Comparison of ENCODE assay signal across 25 cellular contexts in the genomic region with DNA sequence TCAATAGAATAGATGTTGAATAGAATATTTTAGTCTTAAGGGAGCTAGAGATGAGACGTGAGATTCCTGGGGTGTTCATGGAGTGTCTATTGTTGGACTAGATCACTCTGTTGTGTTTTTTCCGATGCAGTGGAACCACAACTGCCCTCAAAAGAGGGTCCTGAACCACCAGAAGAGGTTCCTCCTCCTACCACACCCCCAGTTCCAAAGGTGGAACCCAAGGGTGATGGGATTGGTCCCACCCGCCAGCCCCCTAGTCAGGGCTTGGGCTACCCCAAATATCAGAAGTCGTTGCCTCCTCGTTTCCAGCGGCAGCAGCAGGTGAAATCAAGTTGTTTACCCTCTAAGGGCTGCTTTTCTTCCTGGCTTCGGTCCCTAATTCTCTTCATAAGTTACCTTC. TPM values are rescaled to one million over a fixed set of nuclear protein-coding genes. Genes with fewer than 3 reads are reported as not detected.
"Had no signal": no experiment of that assay in that cellular context is flagged by ENCODE, and none has a peak within 500 bp of the region (broad histone marks: within the 10 kb centered on the region; RNA-seq: fewer than 3 reads in every experiment).

No MANE protein-coding gene starts in this region.

- H3K4me3 Mint-ChIP-seq: activated CD8-positive, alpha-beta memory T cell treated with anti-CD3 and anti-CD28 coated beads, Interleukin-2, amount 10 ng/mL, durations not matched to agents 7 days and 5 days; activated naive CD4-positive, alpha-beta T cell treated with anti-CD3 and anti-CD28 coated beads, Interleukin-2, amount 10 ng/mL, durations not matched to agents 7 days and 5 days; activated naive CD8-positive, alpha-beta T cell treated with anti-CD3 and anti-CD28 coated beads, Interleukin-2, amount 10 ng/mL, durations not matched to agents 7 days and 5 days; activated T-cell treated with anti-CD3 and anti-CD28 coated beads, Interleukin-2, amount 50 U/mL, for 4 hours; T-helper 17 cell had no signal

- DNase-seq: activated CD4-positive, alpha-beta T cell treated with anti-CD3 and anti-CD28 coated beads, Interleukin-2, amount 50 U/mL, for 1 hour; activated CD4-positive, CD25-positive, alpha-beta regulatory T cell; activated CD8-positive, alpha-beta memory T cell treated with anti-CD3 and anti-CD28 coated beads, Interleukin-2, amount 10 ng/mL, durations not matched to agents 7 days and 5 days; activated gamma-delta T cell treated with Interleukin-2 at 50 U/mL for 16 hours; activated naive CD4-positive, alpha-beta T cell treated with anti-CD3 and anti-CD28 coated beads, Interleukin-2, amount 10 ng/mL, durations not matched to agents 7 days and 5 days; activated naive CD8-positive, alpha-beta T cell treated with anti-CD3 and anti-CD28 coated beads, Interleukin-2, amount 10 ng/mL, durations not matched to agents 7 days and 5 days; activated T-cell treated with anti-CD3 and anti-CD28 coated beads, Interleukin-2, amount 50 U/mL, for 4 hours; aorta; body of pancreas; central memory CD4-positive, alpha-beta T cell; IMR-90; NCI-H1092; NCI-H1417; NCI-H1694; NCI-H2029; NCI-H2107; NCI-H510A treated with DMSO at 0.1 percent for 48 hours; NCI-H69; SHP77 treated with DMSO at 0.1 percent for 48 hours; T-helper 17 cell; T-helper 9 cell had no signal

- H3K9me3 Mint-ChIP-seq: activated naive CD4-positive, alpha-beta T cell treated with anti-CD3 and anti-CD28 coated beads, Interleukin-2, amount 10 ng/mL, durations not matched to agents 7 days and 5 days; activated naive CD8-positive, alpha-beta T cell treated with anti-CD3 and anti-CD28 coated beads, Interleukin-2, amount 10 ng/mL, durations not matched to agents 7 days and 5 days; activated T-cell treated with anti-CD3 and anti-CD28 coated beads, Interleukin-2, amount 50 U/mL, for 4 hours; activated T-helper 2 cell treated with anti-CD3 and anti-CD28 coated beads, Interferon-gamma antibody, Interleukin-2, Interleukin-4, amounts not matched to agents 10 μg/mL and 5 μg/mL and 100 μg/mL, durations not matched to agents 14 hours and 24 hours and 36 hours had no signal

- H3K27ac Mint-ChIP-seq: activated CD8-positive, alpha-beta memory T cell treated with anti-CD3 and anti-CD28 coated beads, Interleukin-2, amount 10 ng/mL, durations not matched to agents 7 days and 5 days; activated naive CD4-positive, alpha-beta T cell treated with anti-CD3 and anti-CD28 coated beads, Interleukin-2, amount 10 ng/mL, durations not matched to agents 7 days and 5 days; activated naive CD8-positive, alpha-beta T cell treated with anti-CD3 and anti-CD28 coated beads, Interleukin-2, amount 10 ng/mL, durations not matched to agents 7 days and 5 days; activated T-helper 2 cell treated with anti-CD3 and anti-CD28 coated beads, Interferon-gamma antibody, Interleukin-2, Interleukin-4, amounts not matched to agents 10 μg/mL and 5 μg/mL and 100 μg/mL, durations not matched to agents 14 hours and 24 hours and 36 hours; T-helper 17 cell had no signal

- ATAC-seq: activated CD8-positive, alpha-beta memory T cell treated with anti-CD3 and anti-CD28 coated beads, Interleukin-2, amount 10 ng/mL, durations not matched to agents 7 days and 5 days; activated T-cell treated with anti-CD3 and anti-CD28 coated beads, Interleukin-2, amount 50 U/mL, for 4 hours; body of pancreas; T-helper 17 cell had no signal

- H3K27me3 Mint-ChIP-seq: activated CD8-positive, alpha-beta memory T cell treated with anti-CD3 and anti-CD28 coated beads, Interleukin-2, amount 10 ng/mL, durations not matched to agents 7 days and 5 days; activated naive CD4-positive, alpha-beta T cell treated with anti-CD3 and anti-CD28 coated beads, Interleukin-2, amount 10 ng/mL, durations not matched to agents 7 days and 5 days; activated naive CD8-positive, alpha-beta T cell treated with anti-CD3 and anti-CD28 coated beads, Interleukin-2, amount 10 ng/mL, durations not matched to agents 7 days and 5 days; T-helper 17 cell had no signal

RNA-seq across cellular contexts. Expression of a gene that starts 14.0 kb away (rescaled TPM):
- total RNA-seq: bronchial epithelial cell, IMR-90, MCF 10A, SK-MEL-5 had no signal
- polyA plus RNA-seq: IMR-90 had no signal
